ENCODE assay signal across 1 cellular context in the genomic region with DNA sequence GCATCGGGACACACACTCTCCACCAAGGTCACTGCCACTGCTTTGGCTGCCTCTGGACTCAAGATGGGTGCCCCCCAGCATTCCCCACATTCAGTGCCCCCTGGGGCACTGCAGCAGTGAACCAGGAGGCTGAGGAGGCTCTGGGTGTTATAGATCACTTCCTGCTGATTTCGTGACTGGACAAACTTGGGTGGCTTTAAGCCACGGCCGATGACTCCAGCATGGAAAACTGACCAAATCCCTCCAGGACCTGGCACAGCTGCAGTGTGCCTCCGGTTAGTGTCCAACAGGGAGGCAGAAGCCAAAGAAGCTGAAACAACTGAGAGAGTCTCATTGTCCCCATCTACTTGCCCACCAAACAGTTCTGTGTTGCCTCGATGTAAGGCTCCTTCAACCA.
TF ChIP-seq lines count a peak whose summit lies in the region.

No MANE protein-coding gene starts in this region.

TF ChIP-seq in HepG2, 621 proteins besides CTCF, POLR2A, EP300 and RAD21:
- no peak for TF ChIP-seq PHF8 (CRISPR knock-in tag; IDR thresholded peaks at IDR 0.05)
- 0 out of 2 replicates have a peak, but pooled peaks have one; percentile 23 for TF ChIP-seq AKAP8 (CRISPR knock-in tag; IDR thresholded peaks at IDR 0.05)
- no peak for TF ChIP-seq ATAD3A (CRISPR knock-in tag; IDR thresholded peaks at IDR 0.05)
- TF ChIP-seq, protein P1, sequence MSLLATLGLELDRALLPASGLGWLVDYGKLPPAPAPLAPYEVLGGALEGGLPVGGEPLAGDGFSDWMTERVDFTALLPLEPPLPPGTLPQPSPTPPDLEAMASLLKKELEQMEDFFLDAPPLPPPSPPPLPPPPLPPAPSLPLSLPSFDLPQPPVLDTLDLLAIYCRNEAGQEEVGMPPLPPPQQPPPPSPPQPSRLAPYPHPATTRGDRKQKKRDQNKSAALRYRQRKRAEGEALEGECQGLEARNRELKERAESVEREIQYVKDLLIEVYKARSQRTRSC (CRISPR knock-in tag; IDR thresholded peaks at IDR 0.05; ENCODE audit: low read depth), result no peak
- no peak for TF ChIP-seq BCL6 (CRISPR knock-in tag; IDR thresholded peaks at IDR 0.05)
- TF ChIP-seq RXRA (CRISPR knock-in tag; IDR thresholded peaks at IDR 0.05), result no peak
- no peak for TF ChIP-seq XBP1 (CRISPR knock-in tag; IDR thresholded peaks at IDR 0.05)
- TF ChIP-seq POLR2AphosphoS5 (IDR thresholded peaks at IDR 0.05; ENCODE audit: low read depth, low read length), result 0 out of 2 replicates have a peak, but pooled peaks have one; percentile 17
- TF ChIP-seq, protein P2, sequence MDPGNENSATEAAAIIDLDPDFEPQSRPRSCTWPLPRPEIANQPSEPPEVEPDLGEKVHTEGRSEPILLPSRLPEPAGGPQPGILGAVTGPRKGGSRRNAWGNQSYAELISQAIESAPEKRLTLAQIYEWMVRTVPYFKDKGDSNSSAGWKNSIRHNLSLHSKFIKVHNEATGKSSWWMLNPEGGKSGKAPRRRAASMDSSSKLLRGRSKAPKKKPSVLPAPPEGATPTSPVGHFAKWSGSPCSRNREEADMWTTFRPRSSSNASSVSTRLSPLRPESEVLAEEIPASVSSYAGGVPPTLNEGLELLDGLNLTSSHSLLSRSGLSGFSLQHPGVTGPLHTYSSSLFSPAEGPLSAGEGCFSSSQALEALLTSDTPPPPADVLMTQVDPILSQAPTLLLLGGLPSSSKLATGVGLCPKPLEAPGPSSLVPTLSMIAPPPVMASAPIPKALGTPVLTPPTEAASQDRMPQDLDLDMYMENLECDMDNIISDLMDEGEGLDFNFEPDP (CRISPR knock-in tag; conservative IDR thresholded peaks at IDR 0.05), result 0 out of 2 replicates have a peak, but pooled peaks have one; percentile 27
- no peak for TF ChIP-seq ZNF337 (CRISPR knock-in tag; IDR thresholded peaks at IDR 0.05; ENCODE audit: borderline replicate concordance, low read depth)
- no peak for TF ChIP-seq MYC (CRISPR knock-in tag; IDR thresholded peaks at IDR 0.05; ENCODE audit: borderline replicate concordance)
- no peak for TF ChIP-seq ZNF318 (CRISPR knock-in tag; IDR thresholded peaks at IDR 0.05)
- TF ChIP-seq ARHGAP35 (CRISPR knock-in tag; IDR thresholded peaks at IDR 0.05; ENCODE audit: borderline replicate concordance), result no peak
- TF ChIP-seq ZNF841 (CRISPR knock-in tag; IDR thresholded peaks at IDR 0.05; ENCODE audit: borderline replicate concordance), result no peak
- TF ChIP-seq PITX1 (CRISPR knock-in tag; IDR thresholded peaks at IDR 0.05), result no peak
